ENCODE assay signal across 18 cellular contexts in genomic region chrX:132364313-132364712, GRCh38.
A peak's percentile ranks its signal among the peaks of the same experiment; 100 is the strongest.
DNase-seq lines count a peak whose midpoint lies in the region; ATAC-seq and TF ChIP-seq lines count a peak whose summit lies in the region.
"Had no signal": no experiment of that assay in that cellular context is flagged by ENCODE, and none has a peak within 500 bp of the region (broad histone marks: within the 10 kb centered on the region; RNA-seq: fewer than 3 reads in every experiment).

No MANE protein-coding gene starts in this region.

- no peaks in the 10 kb centered on the region for H3F3A ChIP-seq in SK-N-SH (replicated peaks; ENCODE audit: insufficient read depth)

- H3K9ac ChIP-seq in mammary epithelial cell (ENCODE audit: insufficient read depth, low read length) (no peak overlapping the region), H9 (ENCODE audit: extremely low read depth, insufficient read length, low read length) (no peak overlapping the region), SK-N-SH (no peak overlapping the region)
- H3K9ac ChIP-seq: GM23248 had no signal

- H3K27me3 ChIP-seq in mammary epithelial cell (ENCODE audit: insufficient read depth, low read length), result no peaks in the 10 kb centered on the region
- peaks cover 0 to 19% of the 10 kb centered on the region in 2 donors for H3K27me3 ChIP-seq in breast epithelium
- peaks cover 41% of the 10 kb centered on the region for H3K27me3 ChIP-seq in H9 (ENCODE audit: insufficient read depth, low read length)
- H3K27me3 ChIP-seq in right lobe of liver, result no peaks in the 10 kb centered on the region
- no peaks in the 10 kb centered on the region for H3K27me3 ChIP-seq in SK-N-SH (ENCODE audit: insufficient read depth)
- H3K27me3 ChIP-seq: BE2C had no signal

- H3K4me3 ChIP-seq in mammary epithelial cell (replicated peaks in 1 of 3; ENCODE audit: insufficient read depth in 1 of 3, low read depth in 2 of 3, low read length in 3 of 3) (no peak overlapping the region), breast epithelium (no peak overlapping the region), right lobe of liver (no peak overlapping the region), SK-N-SH (ENCODE audit: low read depth in 2 of 2, low read length in 1 of 2) (no peak overlapping the region)
- H3K4me3 ChIP-seq: GM12878, GM23248 had no signal

- H3T11ph ChIP-seq in H9 (ENCODE audit: low read length), result no peak overlapping the region

- CTCF ChIA-PET in mammary epithelial cell (lab: Charles Lee; ENCODE audit: low non-redundant PET), result no interaction called here
- CTCF ChIA-PET in SK-N-SH (lab: Yijun Ruan, JAX), result interaction anchor here (0.7 kb wide), 1 partner anchor 142 kb away, joined by 3 read pairs; no protein-coding TSS in a partner anchor

- H3K4me2 ChIP-seq in mammary epithelial cell (ENCODE audit: insufficient read depth, low read depth, low read length) (no peak overlapping the region), H9 (ENCODE audit: insufficient read depth, insufficient read length, low read length) (no peak overlapping the region), SK-N-SH (no peak overlapping the region)

- peaks cover 2 to 6% of the 10 kb centered on the region in 2 experiments; a peak in 4 of 5 replicates for H3K9me3 Mint-ChIP-seq in H9

- TF ChIP-seq POLR2A in breast epithelium (IDR thresholded peaks at IDR 0.05) (no peak), right lobe of liver (IDR thresholded peaks at IDR 0.05) (no peak)

- 0 out of 7 replicates have a peak, but pooled peaks cover 0 to 1% (median 0%) of the 10 kb centered on the region in 3 experiments for H3K36me3 Mint-ChIP-seq in H9 (ENCODE audit: insufficient read depth in 1 of 3, low read depth in 3 of 3)
- H3K36me3 Mint-ChIP-seq: CD4-positive, CD25-positive, alpha-beta regulatory T cell had no signal

- POLR2A ChIA-PET in SK-N-SH (lab: Yijun Ruan, JAX), result no interaction called here

- H4K5ac ChIP-seq in H9 (ENCODE audit: insufficient read length, low read depth, low read length), result no peak overlapping the region

- H3K27me3 Mint-ChIP-seq in H9 (ENCODE audit: low read depth), result peaks cover 100% of the 10 kb centered on the region
- H3K27me3 Mint-ChIP-seq: CD4-positive, CD25-positive, alpha-beta regulatory T cell had no signal

- no peak overlapping the region for H3K4ac ChIP-seq in H9 (ENCODE audit: low read depth, low read length)

- in situ Hi-C loops in mammary epithelial cell (cut with MboI; ENCODE audit: low sequenced_read_pairs in 2 of 2), result no loop called here

- DNase-seq in mammary epithelial cell (peak; percentile 4), breast epithelium (ENCODE audit: low spot score in 2 of 2) (no peak), H9 (no peak), right lobe of liver (no peak), SK-N-SH (no peak)
- DNase-seq: ACHN; BE2C; C1 segment of cervical spinal cord; CD4-positive, CD25-positive, alpha-beta regulatory T cell; DMS53; DND-41; EL; GM23248; HCEC 1CT had no signal

- H3K4me3 Mint-ChIP-seq in H9, result no peak overlapping the region
- H3K4me3 Mint-ChIP-seq: CD4-positive, CD25-positive, alpha-beta regulatory T cell had no signal

- H3K4me1 ChIP-seq in mammary epithelial cell (ENCODE audit: insufficient read depth, low read length) (no peaks in the 10 kb centered on the region), breast epithelium (no peaks in the 10 kb centered on the region), H9 (ENCODE audit: insufficient read depth, low read length) (no peaks in the 10 kb centered on the region), right lobe of liver (peaks cover 0 to 16% (median 2%) of the 10 kb centered on the region in 4 donors), SK-N-SH (ENCODE audit: control insufficient read depth in 1 of 2, insufficient read depth in 2 of 2, low read depth in 1 of 2, low read length in 1 of 2) (no peaks in the 10 kb centered on the region)
- H3K4me1 ChIP-seq: BE2C had no signal

- no peak overlapping the region for H2BK20ac ChIP-seq in H9 (ENCODE audit: low read depth, low read length, poor library complexity, severe bottlenecking)

- no peak overlapping the region for H3K27ac Mint-ChIP-seq in H9

- TF ChIP-seq RAD21 in SK-N-SH (IDR thresholded peaks at IDR 0.05; ENCODE audit: low read length), result no peak

- H3K36me3 ChIP-seq in mammary epithelial cell (ENCODE audit: insufficient read depth, low read length) (no peaks in the 10 kb centered on the region), breast epithelium (no peaks in the 10 kb centered on the region), right lobe of liver (no peaks in the 10 kb centered on the region), SK-N-SH (replicated peaks in 1 of 2; ENCODE audit: control insufficient read depth in 1 of 2, insufficient read depth in 2 of 2, low read length in 1 of 2) (no peaks in the 10 kb centered on the region)
- H3K36me3 ChIP-seq: BE2C had no signal

- ATAC-seq in esophagus mucosa (peak; percentile 55), right lobe of liver (no peak), HG03432 (IDR thresholded peaks at IDR 0.05; ENCODE audit: unreplicated experiment) (no peak)
- ATAC-seq: GM12878 had no signal

- dilution Hi-C loops in mammary epithelial cell (cut with HindIII; ENCODE audit: low sequenced_read_pairs), result no loop called here

- no peak overlapping the region for H3K14ac ChIP-seq in H9 (ENCODE audit: insufficient read depth, low read length)

- no peaks in the 10 kb centered on the region for H3K79me2 ChIP-seq in mammary epithelial cell (ENCODE audit: insufficient read depth, low read length)
- no peaks in the 10 kb centered on the region for H3K79me2 ChIP-seq in H9 (ENCODE audit: insufficient read depth, low read length)
- H3K79me2 ChIP-seq in SK-N-SH (ENCODE audit: insufficient read depth), result no peaks in the 10 kb centered on the region

- no peaks in the 10 kb centered on the region for H3K79me1 ChIP-seq in H9 (ENCODE audit: insufficient read depth, low read depth, low read length, poor library complexity, severe bottlenecking)

- no peak overlapping the region for H2BK15ac ChIP-seq in H9 (ENCODE audit: low read depth, low read length)

- no peak overlapping the region for H2BK12ac ChIP-seq in H9 (ENCODE audit: insufficient read length, low read depth, low read length)

- H2BK5ac ChIP-seq in H9 (ENCODE audit: insufficient read length, low read length), result peak overlapping the region; percentile 21

- no peaks in the 10 kb centered on the region for H3K23me2 ChIP-seq in H9 (ENCODE audit: insufficient read length, low read depth, low read length, poor library complexity, severe bottlenecking)

- intact Hi-C loops in mammary epithelial cell (cut with micrococcal nuclease), result no loop called here
- intact Hi-C loops in breast epithelium (cut with DNase I; ENCODE audit: low total_unique reads), result no loop called here
- intact Hi-C loops in right lobe of liver (cut with DNase I), result no loop called here

- H3K9me2 ChIP-seq in SK-N-SH, result no peaks in the 10 kb centered on the region

- BruUV-seq in mammary epithelial cell (replicated peaks; lab: Mats Ljungman, UMichigan), result no TSS peak

- no peaks in the 10 kb centered on the region for H4K20me1 ChIP-seq in mammary epithelial cell (ENCODE audit: insufficient read depth, low read length)
- H4K20me1 ChIP-seq in H9 (ENCODE audit: control insufficient read depth, insufficient read depth, insufficient read length), result no peaks in the 10 kb centered on the region
- H4K20me1 ChIP-seq in SK-N-SH (ENCODE audit: insufficient read depth), result 0 out of 2 replicates have a peak, but pooled peaks cover 1% of the 10 kb centered on the region

- no peak for TF ChIP-seq EP300 in SK-N-SH (IDR thresholded peaks at IDR 0.05; ENCODE audit: borderline replicate concordance in 1 of 2, low read depth in 1 of 2, low read length in 1 of 2)

- no peaks in the 10 kb centered on the region for H3K9me3 ChIP-seq in mammary epithelial cell (replicated peaks; ENCODE audit: insufficient read depth, low read length)
- H3K9me3 ChIP-seq in breast epithelium, result no peaks in the 10 kb centered on the region
- no peaks in the 10 kb centered on the region for H3K9me3 ChIP-seq in H9 (ENCODE audit: control insufficient read depth, low read depth, low read length)
- H3K9me3 ChIP-seq in right lobe of liver, result no peaks in the 10 kb centered on the region
- no peaks in the 10 kb centered on the region for H3K9me3 ChIP-seq in SK-N-SH
- H3K9me3 ChIP-seq: BE2C had no signal

- H3K23ac ChIP-seq in H9 (ENCODE audit: insufficient read length, low read depth, low read length), result peak overlapping the region; percentile 96

- H2AFZ ChIP-seq in mammary epithelial cell (ENCODE audit: low read depth, low read length) (no peak overlapping the region), H9 (ENCODE audit: low read length) (no peak overlapping the region), SK-N-SH (ENCODE audit: low read depth) (no peak overlapping the region)
- H2AFZ ChIP-seq: GM23248 had no signal

- no peak overlapping the region for H2BK120ac ChIP-seq in H9 (ENCODE audit: low read depth, low read length, poor library complexity, severe bottlenecking)

- H3K4me1 Mint-ChIP-seq in H9, result peaks cover 24 to 26% of the 10 kb centered on the region in 2 experiments

- no peak overlapping the region for H3K56ac ChIP-seq in H9 (ENCODE audit: insufficient read length, low read depth, low read length)

- no peak overlapping the region for H4K91ac ChIP-seq in H9 (ENCODE audit: insufficient read length, low read depth, low read length)

- no peak for TF ChIP-seq CTCF in mammary epithelial cell (conservative IDR thresholded peaks at IDR 0.05 in 1 of 2, IDR thresholded peaks at IDR 0.05 in 1 of 2; ENCODE audit: extremely low read depth in 1 of 2, insufficient read depth in 1 of 2, low read depth in 1 of 2, low read length in 2 of 2)
- TF ChIP-seq CTCF in breast epithelium (IDR thresholded peaks at IDR 0.05), result no peak
- no peak for TF ChIP-seq CTCF in H9 (conservative IDR thresholded peaks at IDR 0.05)
- no peak for TF ChIP-seq CTCF in right lobe of liver (IDR thresholded peaks at IDR 0.05)
- no peak for TF ChIP-seq CTCF in SK-N-SH (IDR thresholded peaks at IDR 0.05)

- H4K8ac ChIP-seq in H9 (replicated peaks; ENCODE audit: insufficient read length, low read depth, low read length), result no peak overlapping the region

- H3K27ac ChIP-seq in mammary epithelial cell (ENCODE audit: insufficient read depth, low read depth, low read length), result no peak overlapping the region
- no peak overlapping the region for H3K27ac ChIP-seq in breast epithelium
- no peak overlapping the region for H3K27ac ChIP-seq in H9 (ENCODE audit: insufficient read length, low read depth, low read length)
- H3K27ac ChIP-seq in right lobe of liver, result no peak overlapping the region
- no peak overlapping the region for H3K27ac ChIP-seq in SK-N-SH (ENCODE audit: low read depth in 2 of 2, low read length in 1 of 2)
- H3K27ac ChIP-seq: GM23248, HL-60 had no signal

- no peak overlapping the region for H2AK5ac ChIP-seq in H9 (ENCODE audit: insufficient read length, low read length)

- no peak overlapping the region for H3K18ac ChIP-seq in H9 (ENCODE audit: insufficient read length, low read depth, low read length)

- 43% methylated on average over 3 of the region's 3 CpGs for WGBS in mammary epithelial cell (ENCODE audit: low coverage, missing lambda C conversion rate)
- no CpG with 5 or more reads among the region's 3 CpGs for WGBS in H9 (ENCODE audit: extremely low coverage, insufficient read length, low lambda C conversion rate)
- 65% methylated on average over 2 of the region's 3 CpGs for WGBS in right lobe of liver (ENCODE audit: insufficient coverage, low coverage, low lambda C conversion rate, missing lambda C conversion rate)
- WGBS in SK-N-SH (ENCODE audit: low lambda C conversion rate), result 23% methylated on average over 3 of the region's 3 CpGs
